In genomic region chr13:99058527-99059495, GRCh38 we compare ENCODE assay signal across 18 cellular contexts.
DNase-seq lines count a peak whose midpoint lies in the region; ATAC-seq and TF ChIP-seq lines count a peak whose summit lies in the region.
"Had no signal": no experiment of that assay in that cellular context is flagged by ENCODE, and none has a peak within 500 bp of the region (broad histone marks: within the 10 kb centered on the region; RNA-seq: fewer than 3 reads in every experiment).

No MANE protein-coding gene starts in this region.

- in situ Hi-C loops in KBM-7 (cut with MboI; ENCODE audit: low pct_unique_long_range_greater_than_20kb, low sequenced_read_pairs): no loop called here

- peaks cover under 1% of the 10 kb centered on the region for H3K9me3 Mint-ChIP-seq in activated naive CD8-positive, alpha-beta T cell (ENCODE audit: low read depth)
- H3K9me3 Mint-ChIP-seq in activated naive CD8-positive, alpha-beta T cell treated with anti-CD3 and anti-CD28 coated beads for 36 hours: peaks cover 2% of the 10 kb centered on the region
- H3K9me3 Mint-ChIP-seq in effector memory CD8-positive, alpha-beta T cell: no peaks in the 10 kb centered on the region
- H3K9me3 Mint-ChIP-seq: activated T-helper 1 cell treated with anti-CD3 and anti-CD28 coated beads, Interleukin-12 subunit alpha, Interleukin-12 subunit beta, Interleukin-2, Interleukin-4 antibody, amounts not matched to agents 30 ng/mL and 10 ng/mL and 1 ng/mL, durations not matched to agents 14 hours and 24 hours and 36 hours; stimulated activated naive CD8-positive, alpha-beta T cell treated with anti-CD3 and anti-CD28 coated beads, Interleukin-15, Interleukin-2, amounts not matched to agents 100 ng/mL and 50 ng/mL, for 24 hours; WTC11 had no signal

- peaks cover 19% of the 10 kb centered on the region for H3K79me1 ChIP-seq in mesenchymal stem cell (replicated peaks; ENCODE audit: low read length, poor library complexity, severe bottlenecking)

- TF ChIP-seq POLR2A in suprapubic skin (IDR thresholded peaks at IDR 0.05): no peak

- H3K4ac ChIP-seq in mesenchymal stem cell (ENCODE audit: low read depth in 1 of 2, low read length in 2 of 2): peak overlapping the region in 1 of 2 experiments; percentile 2

- TF ChIP-seq EP300 in suprapubic skin (IDR thresholded peaks at IDR 0.05): no peak

- peak overlapping the region; percentile 23 to 31 for H2BK12ac ChIP-seq in mesenchymal stem cell (ENCODE audit: low read length in 2 of 2)

- no peaks in the 10 kb centered on the region for H3K36me3 ChIP-seq in mesenchymal stem cell (ENCODE audit: control insufficient read depth in 1 of 2, insufficient read depth in 2 of 2, low read depth in 1 of 2, low read length in 2 of 2)
- no peaks in the 10 kb centered on the region for H3K36me3 ChIP-seq in suprapubic skin

- H3K14ac ChIP-seq in mesenchymal stem cell (ENCODE audit: low read length in 2 of 2): no peak overlapping the region

- peaks cover 82% of the 10 kb centered on the region for H3K4me1 Mint-ChIP-seq in activated naive CD8-positive, alpha-beta T cell (ENCODE audit: low read depth)
- H3K4me1 Mint-ChIP-seq in activated naive CD8-positive, alpha-beta T cell treated with anti-CD3 and anti-CD28 coated beads for 36 hours: peaks cover 44% of the 10 kb centered on the region
- H3K4me1 Mint-ChIP-seq in effector memory CD8-positive, alpha-beta T cell (ENCODE audit: low read depth in 2 of 2): peaks cover 44 to 51% of the 10 kb centered on the region in 2 donors

- H3K9ac ChIP-seq in mesenchymal stem cell (ENCODE audit: low read length): no peak overlapping the region
- H3K9ac ChIP-seq: BLaER1 treated with 17β-estradiol and CSF1 and Interleukin-3, amounts not matched to agents 10 nM and 100 nM had no signal

- peaks cover 17% of the 10 kb centered on the region for H3K36me3 Mint-ChIP-seq in activated naive CD8-positive, alpha-beta T cell
- peaks cover 22% of the 10 kb centered on the region for H3K36me3 Mint-ChIP-seq in activated naive CD8-positive, alpha-beta T cell treated with anti-CD3 and anti-CD28 coated beads for 36 hours
- peaks cover 5% of the 10 kb centered on the region for H3K36me3 Mint-ChIP-seq in effector memory CD8-positive, alpha-beta T cell (ENCODE audit: insufficient read depth)
- H3K36me3 Mint-ChIP-seq: WTC11 had no signal

- H3K27ac ChIP-seq in mesenchymal stem cell (ENCODE audit: low read length, poor library complexity, severe bottlenecking) (no peak overlapping the region), suprapubic skin (peak overlapping the region; percentile 19)
- H3K27ac ChIP-seq: BLaER1 treated with 17β-estradiol and CSF1 and Interleukin-3, amounts not matched to agents 10 nM and 100 nM had no signal

- DNase-seq in activated naive CD8-positive, alpha-beta T cell treated with anti-CD3 and anti-CD28 coated beads for 36 hours: no peak
- no peak for DNase-seq in effector memory CD8-positive, alpha-beta T cell
- DNase-seq in mesenchymal stem cell (no peak), suprapubic skin (ENCODE audit: low spot score in 2 of 2) (no peak), EL (no peak), NCI-H2081 treated with DMSO at 0.1 percent for 48 hours (lab: John Stamatoyannopoulos, UW) (no peak), KBM-7 (no peak)
- DNase-seq: activated CD8-positive, alpha-beta memory T cell treated with anti-CD3 and anti-CD28 coated beads for 24 hours; erythroblast; NCI-H1436 treated with DMSO at 0.1 percent for 48 hours; right cardiac atrium had no signal

- no peak overlapping the region for H2BK5ac ChIP-seq in mesenchymal stem cell (ENCODE audit: low read depth, low read length, poor library complexity, severe bottlenecking)

- no peak overlapping the region for H3K4me3 Mint-ChIP-seq in activated naive CD8-positive, alpha-beta T cell
- no peak overlapping the region for H3K4me3 Mint-ChIP-seq in activated naive CD8-positive, alpha-beta T cell treated with anti-CD3 and anti-CD28 coated beads for 36 hours
- H3K4me3 Mint-ChIP-seq in effector memory CD8-positive, alpha-beta T cell: no peak overlapping the region
- H3K4me3 Mint-ChIP-seq: activated T-helper 1 cell treated with anti-CD3 and anti-CD28 coated beads, Interleukin-12 subunit alpha, Interleukin-12 subunit beta, Interleukin-2, Interleukin-4 antibody, amounts not matched to agents 30 ng/mL and 10 ng/mL and 1 ng/mL, durations not matched to agents 14 hours and 24 hours and 36 hours; stimulated activated naive CD8-positive, alpha-beta T cell treated with anti-CD3 and anti-CD28 coated beads, Interleukin-15, Interleukin-2, amounts not matched to agents 100 ng/mL and 50 ng/mL, for 24 hours; WTC11 had no signal

- H2BK120ac ChIP-seq in mesenchymal stem cell (ENCODE audit: low read depth, low read length): no peak overlapping the region

- H4K91ac ChIP-seq in mesenchymal stem cell (ENCODE audit: low read length): peak overlapping the region; percentile 76

- H3K4me3 ChIP-seq in mesenchymal stem cell (ENCODE audit: insufficient read depth in 1 of 2, low read depth in 1 of 2, low read length in 2 of 2) (no peak overlapping the region), suprapubic skin (no peak overlapping the region)
- H3K4me3 ChIP-seq: BLaER1 treated with 17β-estradiol and CSF1 and Interleukin-3, amounts not matched to agents 10 nM and 100 nM; GM12878 had no signal

- peak overlapping the region in 1 of 2 experiments; percentile 38 for H3K18ac ChIP-seq in mesenchymal stem cell (ENCODE audit: low read depth in 1 of 2, low read length in 2 of 2)

- ATAC-seq in effector memory CD8-positive, alpha-beta T cell (replicated peaks): no peak
- ATAC-seq: GM12878, HCT116, WTC11 had no signal

- H3K27me3 ChIP-seq in mesenchymal stem cell (ENCODE audit: control insufficient read depth in 1 of 2, insufficient read depth in 1 of 2, low read length in 2 of 2): no peaks in the 10 kb centered on the region
- H3K27me3 ChIP-seq in suprapubic skin: no peaks in the 10 kb centered on the region

- H3K4me1 ChIP-seq in mesenchymal stem cell (ENCODE audit: control insufficient read depth, insufficient read depth, low read depth, low read length) (peaks cover 4% of the 10 kb centered on the region), suprapubic skin (peaks cover 69% of the 10 kb centered on the region)

- H4K8ac ChIP-seq in mesenchymal stem cell (ENCODE audit: low read length): peak overlapping the region; percentile 15

- peak overlapping the region; percentile 8 for H3K27ac Mint-ChIP-seq in activated naive CD8-positive, alpha-beta T cell
- no peak overlapping the region for H3K27ac Mint-ChIP-seq in activated naive CD8-positive, alpha-beta T cell treated with anti-CD3 and anti-CD28 coated beads for 36 hours
- peak overlapping the region; percentile 55 to 59 for H3K27ac Mint-ChIP-seq in effector memory CD8-positive, alpha-beta T cell
- H3K27ac Mint-ChIP-seq: activated T-helper 1 cell treated with anti-CD3 and anti-CD28 coated beads, Interleukin-12 subunit alpha, Interleukin-12 subunit beta, Interleukin-2, Interleukin-4 antibody, amounts not matched to agents 30 ng/mL and 10 ng/mL and 1 ng/mL, durations not matched to agents 14 hours and 24 hours and 36 hours; stimulated activated naive CD8-positive, alpha-beta T cell treated with anti-CD3 and anti-CD28 coated beads, Interleukin-15, Interleukin-2, amounts not matched to agents 100 ng/mL and 50 ng/mL, for 24 hours; WTC11 had no signal

- 94% methylated on average over 8 of the region's 8 CpGs for WGBS in mesenchymal stem cell
- 78% methylated on average over 8 of the region's 8 CpGs for WGBS in suprapubic skin

- no peak overlapping the region for H2AK5ac ChIP-seq in mesenchymal stem cell (ENCODE audit: low read length, severe bottlenecking)

- H3K27me3 Mint-ChIP-seq in activated naive CD8-positive, alpha-beta T cell: no peaks in the 10 kb centered on the region
- H3K27me3 Mint-ChIP-seq in activated naive CD8-positive, alpha-beta T cell treated with anti-CD3 and anti-CD28 coated beads for 36 hours: no peaks in the 10 kb centered on the region
- H3K27me3 Mint-ChIP-seq in effector memory CD8-positive, alpha-beta T cell: no peaks in the 10 kb centered on the region
- H3K27me3 Mint-ChIP-seq: stimulated activated naive CD8-positive, alpha-beta T cell treated with anti-CD3 and anti-CD28 coated beads, Interleukin-15, Interleukin-2, amounts not matched to agents 100 ng/mL and 50 ng/mL, for 24 hours had no signal

- H3K23ac ChIP-seq in mesenchymal stem cell (ENCODE audit: low read length in 2 of 2): no peak overlapping the region

- no peak overlapping the region for H2AFZ ChIP-seq in mesenchymal stem cell (ENCODE audit: low read depth, low read length)

- peak overlapping the region; percentile 38 for H2BK15ac ChIP-seq in mesenchymal stem cell (ENCODE audit: low read depth, poor library complexity, severe bottlenecking)

- H3K9me3 ChIP-seq in mesenchymal stem cell (ENCODE audit: control insufficient read depth, low read length): no peaks in the 10 kb centered on the region
- no peaks in the 10 kb centered on the region for H3K9me3 ChIP-seq in suprapubic skin

- no peak overlapping the region for H3K4me2 ChIP-seq in mesenchymal stem cell (ENCODE audit: low read length, poor library complexity, severe bottlenecking)
- H3K4me2 ChIP-seq: BLaER1 treated with 17β-estradiol and CSF1 and Interleukin-3, amounts not matched to agents 10 nM and 100 nM had no signal

- TF ChIP-seq CTCF in suprapubic skin (IDR thresholded peaks at IDR 0.05): no peak
